In the genomic region with DNA sequence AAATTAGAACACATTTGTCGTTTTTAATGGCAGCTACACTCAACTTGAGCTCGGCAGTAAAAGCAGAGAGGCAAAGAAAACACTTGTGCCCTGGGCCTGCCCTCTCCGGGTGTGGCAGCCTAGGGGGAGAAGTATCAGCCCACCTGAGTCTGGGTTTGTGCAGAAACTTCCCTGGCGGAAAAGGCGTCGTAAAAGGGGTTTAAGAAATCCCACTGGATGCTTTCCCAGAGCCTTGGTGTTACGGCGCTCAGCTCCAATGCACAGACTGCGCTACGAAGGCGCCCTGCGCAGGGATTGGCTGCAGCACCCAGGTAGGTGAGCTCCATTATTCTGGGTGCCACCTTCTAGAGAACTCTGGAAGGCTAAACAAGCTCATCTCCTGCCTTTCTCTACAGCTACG, we compare ENCODE assay signal across 19 cellular contexts.
A peak's percentile ranks its signal among the peaks of the same experiment; 100 is the strongest.
DNase-seq lines count a peak whose midpoint lies in the region; ATAC-seq, FAIRE-seq and TF ChIP-seq lines count a peak whose summit lies in the region.
"Had no signal": no experiment of that assay in that cellular context is flagged by ENCODE, and none has a peak within 500 bp of the region (broad histone marks: within the 10 kb centered on the region; RNA-seq: fewer than 3 reads in every experiment).

No MANE protein-coding gene starts in this region.

- H2AFZ ChIP-seq in GM12878 (ENCODE audit: control insufficient read depth, low read depth, low read length): no peak overlapping the region

- peaks cover 55% of the 10 kb centered on the region for H3K4me1 Mint-ChIP-seq in activated naive CD8-positive, alpha-beta T cell treated with anti-CD3 and anti-CD28 coated beads, Interleukin-2, amount 10 ng/mL, durations not matched to agents 7 days and 5 days
- H3K4me1 Mint-ChIP-seq in activated naive CD8-positive, alpha-beta T cell treated with anti-CD3 and anti-CD28 coated beads for 36 hours: peaks cover 6% of the 10 kb centered on the region
- peaks cover 32% of the 10 kb centered on the region for H3K4me1 Mint-ChIP-seq in type B pancreatic cell (ENCODE audit: unreplicated experiment)
- H3K4me1 Mint-ChIP-seq in activated CD4-positive, alpha-beta memory T cell treated with anti-CD3 and anti-CD28 coated beads, Interleukin-2, amount 10 ng/mL, durations not matched to agents 7 days and 5 days: peaks cover 25% of the 10 kb centered on the region

- no peak for TF ChIP-seq RAD21 in GM12878 (IDR thresholded peaks at IDR 0.05; ENCODE audit: insufficient read depth, low read depth, low read length)

- no peaks in the 10 kb centered on the region for H3K27me3 ChIP-seq in GM12878 (replicated peaks in 1 of 2; ENCODE audit: control insufficient read depth in 2 of 2, insufficient read depth in 2 of 2, low read length in 1 of 2)
- peaks cover 12% of the 10 kb centered on the region for H3K27me3 ChIP-seq in WERI-Rb-1 (ENCODE audit: insufficient read depth, low read depth, severe bottlenecking)

- H3K4me3 Mint-ChIP-seq in activated naive CD8-positive, alpha-beta T cell treated with anti-CD3 and anti-CD28 coated beads, Interleukin-2, amount 10 ng/mL, durations not matched to agents 7 days and 5 days: peak overlapping the region; percentile 45
- H3K4me3 Mint-ChIP-seq in activated naive CD8-positive, alpha-beta T cell treated with anti-CD3 and anti-CD28 coated beads for 36 hours: no peak overlapping the region
- peak overlapping the region; percentile 59 for H3K4me3 Mint-ChIP-seq in type B pancreatic cell
- H3K4me3 Mint-ChIP-seq in activated CD4-positive, alpha-beta memory T cell treated with anti-CD3 and anti-CD28 coated beads, Interleukin-2, amount 10 ng/mL, durations not matched to agents 7 days and 5 days: no peak overlapping the region

- FAIRE-seq in GM12878 (lab: Jason Lieb, UNC): no peak
- FAIRE-seq: RCC 7860 had no signal

- H3K9me3 ChIP-seq in GM12878 (replicated peaks; ENCODE audit: control insufficient read depth, insufficient read depth, low read length) (no peaks in the 10 kb centered on the region; the same call in 2 of the 3 replicates), WERI-Rb-1 (ENCODE audit: severe bottlenecking) (no peaks in the 10 kb centered on the region)
- H3K9me3 ChIP-seq: SK-N-SH had no signal

- H3K4me3 ChIP-seq in GM12878 (no peak overlapping the region), WERI-Rb-1 (ENCODE audit: low read depth, low read length) (no peak overlapping the region)

- POLR2A ChIA-PET in activated naive CD8-positive, alpha-beta T cell treated with anti-CD3 and anti-CD28 coated beads, Interleukin-2, amount 10 ng/mL, durations not matched to agents 7 days and 5 days (lab: Charles Lee): interaction anchor here (0.8 to 1.0 kb wide), 2 partner anchors 11 to 29 kb away, joined by 3 read pairs; no protein-coding TSS in a partner anchor
- POLR2A ChIA-PET in GM12878 (lab: Charles Lee): interaction anchor here (0.5 to 1.4 kb wide), 4 partner anchors 10 to 480 kb away, joined by 3 to 4 read pairs (median 3); no protein-coding TSS in a partner anchor
- POLR2A ChIA-PET in activated CD4-positive, alpha-beta memory T cell treated with anti-CD3 and anti-CD28 coated beads, Interleukin-2, amount 10 ng/mL, durations not matched to agents 7 days and 5 days (lab: Charles Lee): no interaction called here

- DNase-seq in activated naive CD8-positive, alpha-beta T cell treated with anti-CD3 and anti-CD28 coated beads, Interleukin-2, amount 10 ng/mL, durations not matched to agents 7 days and 5 days: no peak
- DNase-seq in activated naive CD8-positive, alpha-beta T cell treated with anti-CD3 and anti-CD28 coated beads for 36 hours: no peak
- DNase-seq in GM12878 (ENCODE audit: low read depth, low spot score) (no peak), myocyte (ENCODE audit: low read depth) (peak; percentile 48), type B pancreatic cell (ENCODE audit: extremely low spot score, unreplicated experiment) (no peak), WERI-Rb-1 (no peak), NCI-H2081 treated with DMSO at 0.1 percent for 48 hours (lab: John Stamatoyannopoulos, UW) (no peak)
- no peak for DNase-seq in activated CD4-positive, alpha-beta memory T cell treated with anti-CD3 and anti-CD28 coated beads, Interleukin-2, amount 10 ng/mL, durations not matched to agents 7 days and 5 days
- DNase-seq: AML-193, DMS53, KBM-7, NCI-H1048, NCI-H1436 treated with DMSO at 0.1 percent for 48 hours, NCI-H2081, NCI-H2227 treated with DMSO at 0.1 percent for 48 hours, NCI-H524 treated with DMSO at 0.1 percent for 48 hours, Right ventricle myocardium superior, SK-N-SH had no signal

- no peaks in the 10 kb centered on the region for H3K79me2 ChIP-seq in GM12878 (ENCODE audit: control insufficient read depth, insufficient read depth, low read length)

- H3K9ac ChIP-seq in GM12878 (ENCODE audit: control insufficient read depth, insufficient read depth, low read length): no peak overlapping the region
- H3K9ac ChIP-seq: SK-N-SH had no signal

- intact Hi-C loops in GM12878 (cut with micrococcal nuclease; ENCODE audit: unreplicated experiment): loop anchor here (5.0 kb wide), 1 partner anchor 168 kb away; no protein-coding TSS in a partner anchor

- ATAC-seq in activated naive CD8-positive, alpha-beta T cell treated with anti-CD3 and anti-CD28 coated beads, Interleukin-2, amount 10 ng/mL, durations not matched to agents 7 days and 5 days (ENCODE audit: low read depth): no peak
- no peak for ATAC-seq in GM12878

- H3K4me1 ChIP-seq in GM12878 (ENCODE audit: control insufficient read depth, insufficient read depth, low read length): 0 out of 2 replicates have a peak, but pooled peaks cover 3% of the 10 kb centered on the region

- BruUV-seq in GM12878 (replicated peaks; lab: Mats Ljungman, UMichigan): no TSS peak

- H3K27ac Mint-ChIP-seq in activated naive CD8-positive, alpha-beta T cell treated with anti-CD3 and anti-CD28 coated beads, Interleukin-2, amount 10 ng/mL, durations not matched to agents 7 days and 5 days: no peak overlapping the region
- no peak overlapping the region for H3K27ac Mint-ChIP-seq in activated naive CD8-positive, alpha-beta T cell treated with anti-CD3 and anti-CD28 coated beads for 36 hours
- peak overlapping the region; percentile 62 for H3K27ac Mint-ChIP-seq in type B pancreatic cell
- no peak overlapping the region for H3K27ac Mint-ChIP-seq in activated CD4-positive, alpha-beta memory T cell treated with anti-CD3 and anti-CD28 coated beads, Interleukin-2, amount 10 ng/mL, durations not matched to agents 7 days and 5 days

- no peak overlapping the region for H3K4me2 ChIP-seq in GM12878 (ENCODE audit: control insufficient read depth, insufficient read depth)
- H3K4me2 ChIP-seq: SK-N-SH had no signal

- no peaks in the 10 kb centered on the region for H4K20me1 ChIP-seq in GM12878 (ENCODE audit: control insufficient read depth, insufficient read depth)

- peaks cover 28% of the 10 kb centered on the region for H3K27me3 Mint-ChIP-seq in activated naive CD8-positive, alpha-beta T cell treated with anti-CD3 and anti-CD28 coated beads, Interleukin-2, amount 10 ng/mL, durations not matched to agents 7 days and 5 days
- peaks cover 14% of the 10 kb centered on the region for H3K27me3 Mint-ChIP-seq in activated naive CD8-positive, alpha-beta T cell treated with anti-CD3 and anti-CD28 coated beads for 36 hours
- H3K27me3 Mint-ChIP-seq in type B pancreatic cell: no peaks in the 10 kb centered on the region
- H3K27me3 Mint-ChIP-seq in activated CD4-positive, alpha-beta memory T cell treated with anti-CD3 and anti-CD28 coated beads, Interleukin-2, amount 10 ng/mL, durations not matched to agents 7 days and 5 days: no peaks in the 10 kb centered on the region

- TF ChIP-seq CTCF in GM12878 (IDR thresholded peaks at IDR 0.05 in 2 of 3, conservative IDR thresholded peaks at IDR 0.05 in 1 of 3; ENCODE audit: control insufficient read depth in 2 of 3, extremely low read depth in 1 of 3, insufficient read depth in 1 of 3, low read depth in 3 of 3, low read length in 3 of 3) (no peak), type B pancreatic cell (conservative IDR thresholded peaks at IDR 0.05) (no peak), WERI-Rb-1 (IDR thresholded peaks at IDR 0.05; ENCODE audit: low read depth, low read length) (no peak)

- TF ChIP-seq EP300 in GM12878 (IDR thresholded peaks at IDR 0.05; ENCODE audit: borderline replicate concordance in 1 of 2, control insufficient read depth in 1 of 2, low read depth in 2 of 2, low read length in 2 of 2): no peak

- H3K27ac ChIP-seq in GM12878 (ENCODE audit: control insufficient read depth, insufficient read depth) (no peak overlapping the region), WERI-Rb-1 (no peak overlapping the region)

- H3K36me3 Mint-ChIP-seq in activated naive CD8-positive, alpha-beta T cell treated with anti-CD3 and anti-CD28 coated beads, Interleukin-2, amount 10 ng/mL, durations not matched to agents 7 days and 5 days: peaks cover 16% of the 10 kb centered on the region
- H3K36me3 Mint-ChIP-seq in activated naive CD8-positive, alpha-beta T cell treated with anti-CD3 and anti-CD28 coated beads for 36 hours: no peaks in the 10 kb centered on the region
- peaks cover 5% of the 10 kb centered on the region for H3K36me3 Mint-ChIP-seq in type B pancreatic cell
- H3K36me3 Mint-ChIP-seq in activated CD4-positive, alpha-beta memory T cell treated with anti-CD3 and anti-CD28 coated beads, Interleukin-2, amount 10 ng/mL, durations not matched to agents 7 days and 5 days (ENCODE audit: low read depth): no peaks in the 10 kb centered on the region

- peaks cover 2% of the 10 kb centered on the region for H3K9me3 Mint-ChIP-seq in activated naive CD8-positive, alpha-beta T cell treated with anti-CD3 and anti-CD28 coated beads, Interleukin-2, amount 10 ng/mL, durations not matched to agents 7 days and 5 days
- H3K9me3 Mint-ChIP-seq in activated naive CD8-positive, alpha-beta T cell treated with anti-CD3 and anti-CD28 coated beads for 36 hours: no peaks in the 10 kb centered on the region
- H3K9me3 Mint-ChIP-seq in type B pancreatic cell: peaks cover 4% of the 10 kb centered on the region
- peaks cover 3% of the 10 kb centered on the region for H3K9me3 Mint-ChIP-seq in activated CD4-positive, alpha-beta memory T cell treated with anti-CD3 and anti-CD28 coated beads, Interleukin-2, amount 10 ng/mL, durations not matched to agents 7 days and 5 days

- no peak for TF ChIP-seq POLR2A in GM12878 (IDR thresholded peaks at IDR 0.05; ENCODE audit: low read depth, low read length)

- RAD21 ChIA-PET in GM12878 (lab: Charles Lee; ENCODE audit: unreplicated experiment): interaction anchor here (0.6 to 1.5 kb wide), 6 partner anchors 23 to 609 kb away, joined by 3 to 4 read pairs (median 3); no protein-coding TSS in a partner anchor

- CTCF ChIA-PET in GM12878 (lab: Yijun Ruan, JAX): interaction anchor here (0.9 to 3.4 kb wide), 5 partner anchors 9 to 107 kb away, joined by 3 to 16 read pairs (median 3); no protein-coding TSS in a partner anchor
- CTCF ChIA-PET in activated CD4-positive, alpha-beta memory T cell treated with anti-CD3 and anti-CD28 coated beads, Interleukin-2, amount 10 ng/mL, durations not matched to agents 7 days and 5 days (lab: Charles Lee): no interaction called here

- in situ Hi-C loops in GM12878 (cut with MboI): no loop called here

- 69% methylated on average over 13 of the region's 13 CpGs for WGBS in GM12878 (ENCODE audit: insufficient coverage, insufficient replicate concordance, low lambda C conversion rate, missing lambda C conversion rate)

- H3K36me3 ChIP-seq in GM12878 (ENCODE audit: control insufficient read depth in 2 of 2, insufficient read depth in 2 of 2, low read length in 1 of 2) (no peaks in the 10 kb centered on the region), WERI-Rb-1 (no peaks in the 10 kb centered on the region)

- SMC1A ChIA-PET in GM12878 (lab: Charles Lee; ENCODE audit: uncharacterized antibody, unreplicated experiment): interaction anchor here (0.5 to 2.5 kb wide), 15 partner anchors 9 to 1213 kb away, joined by 3 to 17 read pairs (median 3); no protein-coding TSS in a partner anchor

Comparison
In these comparisons a context has a peak if more than half of its experiments do, and no peak if none do; other contexts are left out.
1. H3K4me3 Mint-ChIP-seq: peak in activated naive CD8-positive, alpha-beta T cell treated with anti-CD3 and anti-CD28 coated beads, Interleukin-2, amount 10 ng/mL, durations not matched to agents 7 days and 5 days (single experiment) and type B pancreatic cell (single experiment); none in activated naive CD8-positive, alpha-beta T cell treated with anti-CD3 and anti-CD28 coated beads for 36 hours (single experiment) and activated CD4-positive, alpha-beta memory T cell treated with anti-CD3 and anti-CD28 coated beads, Interleukin-2, amount 10 ng/mL, durations not matched to agents 7 days and 5 days (single experiment).